ENCODE assay signal across 1 cellular context in the genomic region with DNA sequence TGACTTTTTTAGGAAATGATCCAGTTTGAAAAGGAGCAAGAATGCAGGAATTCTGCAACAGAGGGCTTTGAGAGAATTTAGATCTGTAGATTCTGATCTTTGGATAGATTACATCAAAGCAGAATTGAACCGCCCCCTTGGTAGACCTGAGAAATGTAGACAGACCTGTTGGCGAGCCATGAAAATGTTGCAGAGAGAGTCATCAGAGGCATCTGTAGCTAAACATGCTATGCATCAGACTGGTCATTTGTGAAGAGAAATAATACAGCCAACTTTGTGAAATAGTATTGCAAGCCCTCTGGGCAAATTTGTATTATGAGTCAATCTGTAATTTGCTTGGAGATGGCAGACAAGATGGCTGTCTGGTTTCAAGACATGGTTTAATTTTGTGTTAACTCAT.
TF ChIP-seq lines count a peak whose summit lies in the region.

No MANE protein-coding gene starts in this region.

TF ChIP-seq in endothelial cell of umbilical vein, 7 proteins besides CTCF, POLR2A, EP300 and RAD21 (continued from another document):
- TF ChIP-seq, protein P1, sequence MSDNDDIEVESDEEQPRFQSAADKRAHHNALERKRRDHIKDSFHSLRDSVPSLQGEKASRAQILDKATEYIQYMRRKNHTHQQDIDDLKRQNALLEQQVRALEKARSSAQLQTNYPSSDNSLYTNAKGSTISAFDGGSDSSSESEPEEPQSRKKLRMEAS (IDR thresholded peaks at IDR 0.05; ENCODE audit: insufficient read depth, insufficient read length) = no peak
- TF ChIP-seq JUN (IDR thresholded peaks at IDR 0.05; ENCODE audit: borderline replicate concordance, insufficient read depth, insufficient read length, low read depth) = no peak
- TF ChIP-seq GATA2 (IDR thresholded peaks at IDR 0.05; ENCODE audit: insufficient read depth, insufficient read length, low read depth, low read length) = no peak
TF ChIP-seq in endothelial cell of umbilical vein: peak in this region for 0.
